1 cellular context compared by ENCODE assay signal in genomic region chr1:195153107-195153506, GRCh38.
A peak's percentile ranks its signal among the peaks of the same experiment; 100 is the strongest.
TF ChIP-seq lines count a peak whose summit lies in the region.

No MANE protein-coding gene starts in this region.

TF ChIP-seq in K562, 482 proteins besides CTCF, POLR2A, EP300 and RAD21 (continued from another document):
- peak; percentile 47; the same call in 1 of the 2 replicates for TF ChIP-seq NFE2L1 (tag; IDR thresholded peaks at IDR 0.05; ENCODE audit: borderline replicate concordance, low read depth)
- TF ChIP-seq MAFK (IDR thresholded peaks at IDR 0.05; ENCODE audit: low read length), result peak; percentile 59; the same call in 1 of the 2 replicates
- TF ChIP-seq MCM3 (IDR thresholded peaks at IDR 0.05), result no peak
- TF ChIP-seq, protein P1, sequence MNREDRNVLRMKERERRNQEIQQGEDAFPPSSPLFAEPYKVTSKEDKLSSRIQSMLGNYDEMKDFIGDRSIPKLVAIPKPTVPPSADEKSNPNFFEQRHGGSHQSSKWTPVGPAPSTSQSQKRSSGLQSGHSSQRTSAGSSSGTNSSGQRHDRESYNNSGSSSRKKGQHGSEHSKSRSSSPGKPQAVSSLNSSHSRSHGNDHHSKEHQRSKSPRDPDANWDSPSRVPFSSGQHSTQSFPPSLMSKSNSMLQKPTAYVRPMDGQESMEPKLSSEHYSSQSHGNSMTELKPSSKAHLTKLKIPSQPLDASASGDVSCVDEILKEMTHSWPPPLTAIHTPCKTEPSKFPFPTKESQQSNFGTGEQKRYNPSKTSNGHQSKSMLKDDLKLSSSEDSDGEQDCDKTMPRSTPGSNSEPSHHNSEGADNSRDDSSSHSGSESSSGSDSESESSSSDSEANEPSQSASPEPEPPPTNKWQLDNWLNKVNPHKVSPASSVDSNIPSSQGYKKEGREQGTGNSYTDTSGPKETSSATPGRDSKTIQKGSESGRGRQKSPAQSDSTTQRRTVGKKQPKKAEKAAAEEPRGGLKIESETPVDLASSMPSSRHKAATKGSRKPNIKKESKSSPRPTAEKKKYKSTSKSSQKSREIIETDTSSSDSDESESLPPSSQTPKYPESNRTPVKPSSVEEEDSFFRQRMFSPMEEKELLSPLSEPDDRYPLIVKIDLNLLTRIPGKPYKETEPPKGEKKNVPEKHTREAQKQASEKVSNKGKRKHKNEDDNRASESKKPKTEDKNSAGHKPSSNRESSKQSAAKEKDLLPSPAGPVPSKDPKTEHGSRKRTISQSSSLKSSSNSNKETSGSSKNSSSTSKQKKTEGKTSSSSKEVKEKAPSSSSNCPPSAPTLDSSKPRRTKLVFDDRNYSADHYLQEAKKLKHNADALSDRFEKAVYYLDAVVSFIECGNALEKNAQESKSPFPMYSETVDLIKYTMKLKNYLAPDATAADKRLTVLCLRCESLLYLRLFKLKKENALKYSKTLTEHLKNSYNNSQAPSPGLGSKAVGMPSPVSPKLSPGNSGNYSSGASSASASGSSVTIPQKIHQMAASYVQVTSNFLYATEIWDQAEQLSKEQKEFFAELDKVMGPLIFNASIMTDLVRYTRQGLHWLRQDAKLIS (CRISPR knock-in tag; IDR thresholded peaks at IDR 0.05), result no peak
- TF ChIP-seq ZNF197 (CRISPR knock-in tag; IDR thresholded peaks at IDR 0.05; ENCODE audit: low read depth), result no peak
- no peak for TF ChIP-seq POLR3A (IDR thresholded peaks at IDR 0.05; ENCODE audit: borderline replicate concordance, extremely low read depth, insufficient read depth, insufficient read length)
- peak; percentile 49; the same call in 1 of the 2 replicates for TF ChIP-seq C11orf30 (IDR thresholded peaks at IDR 0.05; ENCODE audit: low read depth)
- no peak for TF ChIP-seq ZNF561 (CRISPR knock-in tag; conservative IDR thresholded peaks at IDR 0.05)
- TF ChIP-seq ZFP1 (CRISPR knock-in tag; IDR thresholded peaks at IDR 0.05), result no peak
- TF ChIP-seq, protein P2, sequence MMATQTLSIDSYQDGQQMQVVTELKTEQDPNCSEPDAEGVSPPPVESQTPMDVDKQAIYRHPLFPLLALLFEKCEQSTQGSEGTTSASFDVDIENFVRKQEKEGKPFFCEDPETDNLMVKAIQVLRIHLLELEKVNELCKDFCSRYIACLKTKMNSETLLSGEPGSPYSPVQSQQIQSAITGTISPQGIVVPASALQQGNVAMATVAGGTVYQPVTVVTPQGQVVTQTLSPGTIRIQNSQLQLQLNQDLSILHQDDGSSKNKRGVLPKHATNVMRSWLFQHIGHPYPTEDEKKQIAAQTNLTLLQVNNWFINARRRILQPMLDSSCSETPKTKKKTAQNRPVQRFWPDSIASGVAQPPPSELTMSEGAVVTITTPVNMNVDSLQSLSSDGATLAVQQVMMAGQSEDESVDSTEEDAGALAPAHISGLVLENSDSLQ (IDR thresholded peaks at IDR 0.05), result no peak
- no peak for TF ChIP-seq TRIM28 (IDR thresholded peaks at IDR 0.05)
- TF ChIP-seq, protein P3, sequence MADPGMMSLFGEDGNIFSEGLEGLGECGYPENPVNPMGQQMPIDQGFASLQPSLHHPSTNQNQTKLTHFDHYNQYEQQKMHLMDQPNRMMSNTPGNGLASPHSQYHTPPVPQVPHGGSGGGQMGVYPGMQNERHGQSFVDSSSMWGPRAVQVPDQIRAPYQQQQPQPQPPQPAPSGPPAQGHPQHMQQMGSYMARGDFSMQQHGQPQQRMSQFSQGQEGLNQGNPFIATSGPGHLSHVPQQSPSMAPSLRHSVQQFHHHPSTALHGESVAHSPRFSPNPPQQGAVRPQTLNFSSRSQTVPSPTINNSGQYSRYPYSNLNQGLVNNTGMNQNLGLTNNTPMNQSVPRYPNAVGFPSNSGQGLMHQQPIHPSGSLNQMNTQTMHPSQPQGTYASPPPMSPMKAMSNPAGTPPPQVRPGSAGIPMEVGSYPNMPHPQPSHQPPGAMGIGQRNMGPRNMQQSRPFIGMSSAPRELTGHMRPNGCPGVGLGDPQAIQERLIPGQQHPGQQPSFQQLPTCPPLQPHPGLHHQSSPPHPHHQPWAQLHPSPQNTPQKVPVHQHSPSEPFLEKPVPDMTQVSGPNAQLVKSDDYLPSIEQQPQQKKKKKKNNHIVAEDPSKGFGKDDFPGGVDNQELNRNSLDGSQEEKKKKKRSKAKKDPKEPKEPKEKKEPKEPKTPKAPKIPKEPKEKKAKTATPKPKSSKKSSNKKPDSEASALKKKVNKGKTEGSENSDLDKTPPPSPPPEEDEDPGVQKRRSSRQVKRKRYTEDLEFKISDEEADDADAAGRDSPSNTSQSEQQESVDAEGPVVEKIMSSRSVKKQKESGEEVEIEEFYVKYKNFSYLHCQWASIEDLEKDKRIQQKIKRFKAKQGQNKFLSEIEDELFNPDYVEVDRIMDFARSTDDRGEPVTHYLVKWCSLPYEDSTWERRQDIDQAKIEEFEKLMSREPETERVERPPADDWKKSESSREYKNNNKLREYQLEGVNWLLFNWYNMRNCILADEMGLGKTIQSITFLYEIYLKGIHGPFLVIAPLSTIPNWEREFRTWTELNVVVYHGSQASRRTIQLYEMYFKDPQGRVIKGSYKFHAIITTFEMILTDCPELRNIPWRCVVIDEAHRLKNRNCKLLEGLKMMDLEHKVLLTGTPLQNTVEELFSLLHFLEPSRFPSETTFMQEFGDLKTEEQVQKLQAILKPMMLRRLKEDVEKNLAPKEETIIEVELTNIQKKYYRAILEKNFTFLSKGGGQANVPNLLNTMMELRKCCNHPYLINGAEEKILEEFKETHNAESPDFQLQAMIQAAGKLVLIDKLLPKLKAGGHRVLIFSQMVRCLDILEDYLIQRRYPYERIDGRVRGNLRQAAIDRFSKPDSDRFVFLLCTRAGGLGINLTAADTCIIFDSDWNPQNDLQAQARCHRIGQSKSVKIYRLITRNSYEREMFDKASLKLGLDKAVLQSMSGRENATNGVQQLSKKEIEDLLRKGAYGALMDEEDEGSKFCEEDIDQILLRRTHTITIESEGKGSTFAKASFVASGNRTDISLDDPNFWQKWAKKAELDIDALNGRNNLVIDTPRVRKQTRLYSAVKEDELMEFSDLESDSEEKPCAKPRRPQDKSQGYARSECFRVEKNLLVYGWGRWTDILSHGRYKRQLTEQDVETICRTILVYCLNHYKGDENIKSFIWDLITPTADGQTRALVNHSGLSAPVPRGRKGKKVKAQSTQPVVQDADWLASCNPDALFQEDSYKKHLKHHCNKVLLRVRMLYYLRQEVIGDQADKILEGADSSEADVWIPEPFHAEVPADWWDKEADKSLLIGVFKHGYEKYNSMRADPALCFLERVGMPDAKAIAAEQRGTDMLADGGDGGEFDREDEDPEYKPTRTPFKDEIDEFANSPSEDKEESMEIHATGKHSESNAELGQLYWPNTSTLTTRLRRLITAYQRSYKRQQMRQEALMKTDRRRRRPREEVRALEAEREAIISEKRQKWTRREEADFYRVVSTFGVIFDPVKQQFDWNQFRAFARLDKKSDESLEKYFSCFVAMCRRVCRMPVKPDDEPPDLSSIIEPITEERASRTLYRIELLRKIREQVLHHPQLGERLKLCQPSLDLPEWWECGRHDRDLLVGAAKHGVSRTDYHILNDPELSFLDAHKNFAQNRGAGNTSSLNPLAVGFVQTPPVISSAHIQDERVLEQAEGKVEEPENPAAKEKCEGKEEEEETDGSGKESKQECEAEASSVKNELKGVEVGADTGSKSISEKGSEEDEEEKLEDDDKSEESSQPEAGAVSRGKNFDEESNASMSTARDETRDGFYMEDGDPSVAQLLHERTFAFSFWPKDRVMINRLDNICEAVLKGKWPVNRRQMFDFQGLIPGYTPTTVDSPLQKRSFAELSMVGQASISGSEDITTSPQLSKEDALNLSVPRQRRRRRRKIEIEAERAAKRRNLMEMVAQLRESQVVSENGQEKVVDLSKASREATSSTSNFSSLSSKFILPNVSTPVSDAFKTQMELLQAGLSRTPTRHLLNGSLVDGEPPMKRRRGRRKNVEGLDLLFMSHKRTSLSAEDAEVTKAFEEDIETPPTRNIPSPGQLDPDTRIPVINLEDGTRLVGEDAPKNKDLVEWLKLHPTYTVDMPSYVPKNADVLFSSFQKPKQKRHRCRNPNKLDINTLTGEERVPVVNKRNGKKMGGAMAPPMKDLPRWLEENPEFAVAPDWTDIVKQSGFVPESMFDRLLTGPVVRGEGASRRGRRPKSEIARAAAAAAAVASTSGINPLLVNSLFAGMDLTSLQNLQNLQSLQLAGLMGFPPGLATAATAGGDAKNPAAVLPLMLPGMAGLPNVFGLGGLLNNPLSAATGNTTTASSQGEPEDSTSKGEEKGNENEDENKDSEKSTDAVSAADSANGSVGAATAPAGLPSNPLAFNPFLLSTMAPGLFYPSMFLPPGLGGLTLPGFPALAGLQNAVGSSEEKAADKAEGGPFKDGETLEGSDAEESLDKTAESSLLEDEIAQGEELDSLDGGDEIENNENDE (IDR thresholded peaks at IDR 0.05; ENCODE audit: low read depth, low read length), result no peak
- no peak for TF ChIP-seq PHB2 (IDR thresholded peaks at IDR 0.05; ENCODE audit: low read depth)
- TF ChIP-seq POLR2G (IDR thresholded peaks at IDR 0.05; ENCODE audit: low read depth, low read length), result no peak
- TF ChIP-seq MAFG (tag; conservative IDR thresholded peaks at IDR 0.05), result peak; percentile 81
- TF ChIP-seq KLF1 (tag; IDR thresholded peaks at IDR 0.05), result no peak
- no peak for TF ChIP-seq ZNF384 (IDR thresholded peaks at IDR 0.05; ENCODE audit: low read depth, low read length)
- no peak for TF ChIP-seq SNRNP70 (optimal IDR thresholded peaks at IDR 0.05; ENCODE audit: low read depth, low read length)
